In the genomic region with DNA sequence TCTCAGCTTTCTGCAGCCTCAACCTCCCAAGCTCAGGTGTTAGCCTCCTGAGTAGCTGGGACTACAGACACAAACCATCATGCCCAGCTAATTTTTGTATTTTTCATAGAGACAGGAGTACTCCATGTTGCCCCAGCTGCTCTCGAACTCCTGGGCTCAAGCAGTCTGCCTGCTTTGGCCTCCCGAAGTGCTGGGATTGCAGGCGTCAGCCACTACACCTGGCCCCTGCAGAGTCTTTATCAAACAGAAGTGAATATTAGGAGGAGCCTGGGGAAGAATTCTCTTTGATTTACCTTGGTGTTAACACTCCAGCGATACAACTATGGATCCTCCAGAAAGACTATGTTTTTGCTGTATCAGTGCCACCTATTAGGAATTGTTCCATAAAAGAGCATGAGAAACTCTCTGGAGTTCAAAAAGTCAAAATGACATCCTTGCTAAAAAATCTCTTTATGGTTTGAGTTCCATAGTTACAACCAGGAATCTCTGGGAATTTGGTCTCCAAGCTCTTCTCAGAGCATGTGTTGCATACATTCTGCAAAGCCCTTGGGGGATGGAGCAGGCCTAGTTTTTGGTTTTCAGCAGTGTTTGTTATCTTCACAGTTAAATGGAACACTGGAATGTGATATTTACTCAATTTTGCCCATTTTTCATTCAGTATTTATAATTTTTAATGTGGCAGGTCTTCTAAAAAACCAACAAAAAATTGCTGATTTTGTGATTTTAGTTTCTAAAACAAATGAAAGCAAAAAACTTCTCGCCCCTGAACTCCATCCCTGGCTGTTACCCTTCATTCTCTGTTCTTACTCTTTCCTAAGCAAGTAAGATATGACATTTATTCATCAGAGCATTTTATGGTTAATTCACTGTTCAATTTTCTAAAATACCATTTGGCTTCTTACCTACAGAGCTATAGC, we compare ENCODE assay signal across 19 cellular contexts.
DNase-seq lines count a peak whose midpoint lies in the region; TF ChIP-seq lines count a peak whose summit lies in the region.
"Had no signal": no experiment of that assay in that cellular context is flagged by ENCODE, and none has a peak within 500 bp of the region (broad histone marks: within the 10 kb centered on the region; RNA-seq: fewer than 3 reads in every experiment).

No MANE protein-coding gene starts in this region.

- DNase-seq in AG09319 (ENCODE audit: extremely low read depth, low read depth) (peak; percentile 53), HFFc6 (peak; percentile 70), chondrocyte (ENCODE audit: low spot score) (no peak), NCI-H1048 (lab: John Stamatoyannopoulos, UW) (no peak), LoVo (ENCODE audit: low spot score) (no peak), DMS153 treated with DMSO at 0.1 percent for 48 hours (lab: John Stamatoyannopoulos, UW; ENCODE audit: unreplicated experiment) (no peak)
- no peak for DNase-seq in activated T-helper 2 cell treated with anti-CD3 and anti-CD28 coated beads, Interferon-gamma antibody, Interleukin-2, Interleukin-4, amounts not matched to agents 10 μg/mL and 5 μg/mL and 100 μg/mL, durations not matched to agents 14 hours and 24 hours and 36 hours (ENCODE audit: low spot score)
- DNase-seq: activated CD4-positive, alpha-beta memory T cell treated with anti-CD3 and anti-CD28 coated beads, Interleukin-2, amount 10 ng/mL, durations not matched to agents 7 days and 5 days; activated naive CD8-positive, alpha-beta T cell treated with anti-CD3 and anti-CD28 coated beads for 36 hours; activated T-cell treated with anti-CD3 and anti-CD28 coated beads, Interleukin-2, amount 50 U/mL, for 48 hours; lower lobe of right lung; NCI-H1092 treated with DMSO at 0.1 percent for 48 hours; NCI-H774; PC-9; retina; stimulated activated CD4-positive, alpha-beta T cell treated with anti-CD3 and anti-CD28 coated beads, Interleukin-1b, Interleukin-23, amount 100 ng/mL, for 48 hours had no signal

- no peaks in the 10 kb centered on the region for H3K9me3 ChIP-seq in mesodermal cell (ENCODE audit: control insufficient read depth, low read length)
- H3K9me3 ChIP-seq: lower lobe of right lung had no signal

- WGBS in mesodermal cell (ENCODE audit: insufficient coverage in 2 of 2), 2 experiments: 78 to 82% methylated on average over 2 to 3 of the region's 5 CpGs

- H3K36me3 ChIP-seq in mesodermal cell (ENCODE audit: control insufficient read depth, insufficient read depth, low read length): no peaks in the 10 kb centered on the region

- H3K4me3 Mint-ChIP-seq in HFFc6 (no peak overlapping the region), chondrocyte (ENCODE audit: unreplicated experiment) (no peak overlapping the region)
- no peak overlapping the region for H3K4me3 Mint-ChIP-seq in activated T-helper 2 cell treated with anti-CD3 and anti-CD28 coated beads, Interferon-gamma antibody, Interleukin-2, Interleukin-4, amounts not matched to agents 10 μg/mL and 5 μg/mL and 100 μg/mL, durations not matched to agents 14 hours and 24 hours and 36 hours (ENCODE audit: low read depth)
- H3K4me3 Mint-ChIP-seq: activated CD4-positive, alpha-beta memory T cell treated with anti-CD3 and anti-CD28 coated beads, Interleukin-2, amount 10 ng/mL, durations not matched to agents 7 days and 5 days; activated naive CD8-positive, alpha-beta T cell treated with anti-CD3 and anti-CD28 coated beads for 36 hours; IgD-negative memory B cell; natural killer cell treated with Interleukin-12 subunit alpha and Interleukin-12 subunit beta and Interleukin-15 and Interleukin-18, amount 100 ng/mL, for 72 hours had no signal

- H3K4me1 Mint-ChIP-seq in HFFc6 (ENCODE audit: low read depth): peaks cover 35% of the 10 kb centered on the region
- peaks cover 68% of the 10 kb centered on the region for H3K4me1 Mint-ChIP-seq in chondrocyte (ENCODE audit: low read depth)
- H3K4me1 Mint-ChIP-seq in activated T-helper 2 cell treated with anti-CD3 and anti-CD28 coated beads, Interferon-gamma antibody, Interleukin-2, Interleukin-4, amounts not matched to agents 10 μg/mL and 5 μg/mL and 100 μg/mL, durations not matched to agents 14 hours and 24 hours and 36 hours (ENCODE audit: low read depth): no peaks in the 10 kb centered on the region
- H3K4me1 Mint-ChIP-seq: activated CD4-positive, alpha-beta memory T cell treated with anti-CD3 and anti-CD28 coated beads, Interleukin-2, amount 10 ng/mL, durations not matched to agents 7 days and 5 days had no signal

- peak overlapping the region; percentile 46 for H3K27ac Mint-ChIP-seq in HFFc6
- H3K27ac Mint-ChIP-seq in chondrocyte (ENCODE audit: unreplicated experiment): peak overlapping the region; percentile 98
- no peak overlapping the region for H3K27ac Mint-ChIP-seq in activated T-helper 2 cell treated with anti-CD3 and anti-CD28 coated beads, Interferon-gamma antibody, Interleukin-2, Interleukin-4, amounts not matched to agents 10 μg/mL and 5 μg/mL and 100 μg/mL, durations not matched to agents 14 hours and 24 hours and 36 hours
- H3K27ac Mint-ChIP-seq: activated CD4-positive, alpha-beta memory T cell treated with anti-CD3 and anti-CD28 coated beads, Interleukin-2, amount 10 ng/mL, durations not matched to agents 7 days and 5 days; activated naive CD8-positive, alpha-beta T cell treated with anti-CD3 and anti-CD28 coated beads for 36 hours; IgD-negative memory B cell; natural killer cell treated with Interleukin-12 subunit alpha and Interleukin-12 subunit beta and Interleukin-15 and Interleukin-18, amount 100 ng/mL, for 72 hours had no signal

- peaks cover 4% of the 10 kb centered on the region; the same call in 1 of the 2 replicates for H3K36me3 Mint-ChIP-seq in HFFc6 (ENCODE audit: low read depth)
- H3K36me3 Mint-ChIP-seq in chondrocyte (ENCODE audit: low read depth): peaks cover 13% of the 10 kb centered on the region
- H3K36me3 Mint-ChIP-seq in activated T-helper 2 cell treated with anti-CD3 and anti-CD28 coated beads, Interferon-gamma antibody, Interleukin-2, Interleukin-4, amounts not matched to agents 10 μg/mL and 5 μg/mL and 100 μg/mL, durations not matched to agents 14 hours and 24 hours and 36 hours (ENCODE audit: low read depth): peaks cover 54% of the 10 kb centered on the region

- TF ChIP-seq CTCF in AG09319 (IDR thresholded peaks at IDR 0.05; ENCODE audit: low read depth, low read length) (no peak), HFFc6 (IDR thresholded peaks at IDR 0.05) (no peak), chondrocyte (IDR thresholded peaks at IDR 0.05) (no peak)

- H3K27ac ChIP-seq in mesodermal cell (ENCODE audit: low read depth, low read length, severe bottlenecking): peak overlapping the region; percentile 54
- H3K27ac ChIP-seq: lower lobe of right lung, PC-9 had no signal

- peaks cover 15% of the 10 kb centered on the region for H3K4me1 ChIP-seq in mesodermal cell (ENCODE audit: control insufficient read depth, insufficient read depth, low read length, poor library complexity, severe bottlenecking)
- H3K4me1 ChIP-seq: lower lobe of right lung had no signal

- H3K27me3 Mint-ChIP-seq in HFFc6 (ENCODE audit: insufficient read depth) (no peaks in the 10 kb centered on the region), chondrocyte (ENCODE audit: low read depth) (no peaks in the 10 kb centered on the region)
- no peaks in the 10 kb centered on the region for H3K27me3 Mint-ChIP-seq in activated T-helper 2 cell treated with anti-CD3 and anti-CD28 coated beads, Interferon-gamma antibody, Interleukin-2, Interleukin-4, amounts not matched to agents 10 μg/mL and 5 μg/mL and 100 μg/mL, durations not matched to agents 14 hours and 24 hours and 36 hours (ENCODE audit: low read depth)
- H3K27me3 Mint-ChIP-seq: activated CD4-positive, alpha-beta memory T cell treated with anti-CD3 and anti-CD28 coated beads, Interleukin-2, amount 10 ng/mL, durations not matched to agents 7 days and 5 days; activated naive CD8-positive, alpha-beta T cell treated with anti-CD3 and anti-CD28 coated beads for 36 hours; IgD-negative memory B cell; natural killer cell treated with Interleukin-12 subunit alpha and Interleukin-12 subunit beta and Interleukin-15 and Interleukin-18, amount 100 ng/mL, for 72 hours had no signal

- no peak overlapping the region for H3K4me3 ChIP-seq in mesodermal cell (ENCODE audit: extremely low read depth, insufficient read depth, low read length, poor library complexity, severe bottlenecking)
- H3K4me3 ChIP-seq: lower lobe of right lung, PC-9 had no signal

- H3K9me3 Mint-ChIP-seq in HFFc6 (no peaks in the 10 kb centered on the region), chondrocyte (ENCODE audit: low read depth) (peaks cover 4% of the 10 kb centered on the region)
- H3K9me3 Mint-ChIP-seq in activated T-helper 2 cell treated with anti-CD3 and anti-CD28 coated beads, Interferon-gamma antibody, Interleukin-2, Interleukin-4, amounts not matched to agents 10 μg/mL and 5 μg/mL and 100 μg/mL, durations not matched to agents 14 hours and 24 hours and 36 hours: no peaks in the 10 kb centered on the region
- H3K9me3 Mint-ChIP-seq: activated CD4-positive, alpha-beta memory T cell treated with anti-CD3 and anti-CD28 coated beads, Interleukin-2, amount 10 ng/mL, durations not matched to agents 7 days and 5 days; activated naive CD8-positive, alpha-beta T cell treated with anti-CD3 and anti-CD28 coated beads for 36 hours; IgD-negative memory B cell; natural killer cell treated with Interleukin-12 subunit alpha and Interleukin-12 subunit beta and Interleukin-15 and Interleukin-18, amount 100 ng/mL, for 72 hours had no signal

- intact Hi-C loops in activated T-helper 2 cell treated with anti-CD3 and anti-CD28 coated beads, Interferon-gamma antibody, Interleukin-2, Interleukin-4, amounts not matched to agents 10 μg/mL and 5 μg/mL and 100 μg/mL, durations not matched to agents 14 hours and 24 hours and 36 hours (cut with micrococcal nuclease): no loop called here

Comparison
In these comparisons a context has a peak if more than half of its experiments do, and no peak if none do; other contexts are left out.
1. DNase-seq: peak in AG09319 (single experiment) and HFFc6 (single experiment); none in chondrocyte (single experiment), NCI-H1048 (single experiment), activated T-helper 2 cell treated with anti-CD3 and anti-CD28 coated beads, Interferon-gamma antibody, Interleukin-2, Interleukin-4, amounts not matched to agents 10 μg/mL and 5 μg/mL and 100 μg/mL, durations not matched to agents 14 hours and 24 hours and 36 hours (single experiment), LoVo (single experiment) and DMS153 treated with DMSO at 0.1 percent for 48 hours (single experiment).